Comparison of ENCODE assay signal across 8 cellular contexts in genomic region chr17:59846391-59847165, GRCh38. TPM values are rescaled to one million over a fixed set of nuclear protein-coding genes. Genes with fewer than 3 reads are reported as not detected.
DNase-seq lines count a peak whose midpoint lies in the region; FAIRE-seq and TF ChIP-seq lines count a peak whose summit lies in the region.

No MANE protein-coding gene starts in this region.

- peak overlapping the region; percentile 49 for H3K27ac ChIP-seq in substantia nigra (ENCODE audit: low read depth, low read length, poor library complexity, severe bottlenecking)

- H3K36me3 ChIP-seq in H7 (replicated peaks; ENCODE audit: control insufficient read depth, insufficient read depth, low read length) (no peaks in the 10 kb centered on the region), kidney epithelial cell (ENCODE audit: control insufficient read depth, insufficient read depth, low read length) (no peaks in the 10 kb centered on the region)

- H3K27me3 ChIP-seq in H7 (ENCODE audit: control insufficient read depth, insufficient read depth, low read length) (no peaks in the 10 kb centered on the region), kidney epithelial cell (ENCODE audit: control insufficient read depth, insufficient read depth, low read length) (no peaks in the 10 kb centered on the region)

- in situ Hi-C loops in astrocyte of the cerebellum (cut with HindIII; ENCODE audit: low sequenced_read_pairs), result no loop called here

- FAIRE-seq in GM19239 (lab: Jason Lieb, UNC), result no peak

- peak in 2 of 3 experiments; percentile 52 to 75 for DNase-seq in NCI-H1417 (lab: John Stamatoyannopoulos, UW)
- DNase-seq in NCI-H1417 treated with DMSO at 0.1 percent for 48 hours (lab: John Stamatoyannopoulos, UW), result no peak
- DNase-seq in H7, result peak; percentile 36
- peak; percentile 72 for DNase-seq in NCI-H226
- peak; percentile 95 for DNase-seq in astrocyte of the cerebellum (ENCODE audit: low read depth)
- DNase-seq in kidney epithelial cell (ENCODE audit: low read depth), result peak; percentile 96
- peak in 2 of 49 donors; percentile 6 to 25 for DNase-seq in substantia nigra (lab: John Stamatoyannopoulos, UW)
- no peak for DNase-seq in GM19239 (ENCODE audit: insufficient read length, low spot score)

- no peak for TF ChIP-seq CTCF in astrocyte of the cerebellum (IDR thresholded peaks at IDR 0.05; ENCODE audit: low read depth, low read length, missing control alignments)
- no peak for TF ChIP-seq CTCF in kidney epithelial cell (IDR thresholded peaks at IDR 0.05; ENCODE audit: insufficient read depth, low read length, poor library complexity, severe bottlenecking)

- H3K4me3 ChIP-seq in H7 (ENCODE audit: insufficient read depth, low read depth, low read length) (no peak overlapping the region), astrocyte of the cerebellum (ENCODE audit: low read depth, low read length) (no peak overlapping the region), kidney epithelial cell (ENCODE audit: low read depth, low read length) (no peak overlapping the region)

RNA-seq across cellular contexts. Expression of gene TUBD1, which starts 46.2 kb away (rescaled TPM):
- 10.2 and 10.6 TPM in 2 replicates for total RNA-seq in H7 (2014; rRNA removed; shearing (Covaris generic))
- total RNA-seq in kidney epithelial cell, result 5.9 and 8.3 TPM in 2 replicates

RNA-seq across cellular contexts. Expression of gene RPS6KB1, which starts 46.3 kb away (rescaled TPM):
- 14.0 and 17.8 TPM in 2 replicates for total RNA-seq in H7 (2014; rRNA removed; shearing (Covaris generic))
- total RNA-seq in kidney epithelial cell, result 19.2 and 19.8 TPM in 2 replicates

Comparison
In these comparisons a context has a peak if more than half of its experiments do, and no peak if none do; other contexts are left out.
1. DNase-seq: peak in NCI-H1417 (2 of 3), H7 (single experiment), NCI-H226 (single experiment), astrocyte of the cerebellum (single experiment) and kidney epithelial cell (single experiment); none in NCI-H1417 treated with DMSO at 0.1 percent for 48 hours (single experiment) and GM19239 (single experiment).